In the genomic region with DNA sequence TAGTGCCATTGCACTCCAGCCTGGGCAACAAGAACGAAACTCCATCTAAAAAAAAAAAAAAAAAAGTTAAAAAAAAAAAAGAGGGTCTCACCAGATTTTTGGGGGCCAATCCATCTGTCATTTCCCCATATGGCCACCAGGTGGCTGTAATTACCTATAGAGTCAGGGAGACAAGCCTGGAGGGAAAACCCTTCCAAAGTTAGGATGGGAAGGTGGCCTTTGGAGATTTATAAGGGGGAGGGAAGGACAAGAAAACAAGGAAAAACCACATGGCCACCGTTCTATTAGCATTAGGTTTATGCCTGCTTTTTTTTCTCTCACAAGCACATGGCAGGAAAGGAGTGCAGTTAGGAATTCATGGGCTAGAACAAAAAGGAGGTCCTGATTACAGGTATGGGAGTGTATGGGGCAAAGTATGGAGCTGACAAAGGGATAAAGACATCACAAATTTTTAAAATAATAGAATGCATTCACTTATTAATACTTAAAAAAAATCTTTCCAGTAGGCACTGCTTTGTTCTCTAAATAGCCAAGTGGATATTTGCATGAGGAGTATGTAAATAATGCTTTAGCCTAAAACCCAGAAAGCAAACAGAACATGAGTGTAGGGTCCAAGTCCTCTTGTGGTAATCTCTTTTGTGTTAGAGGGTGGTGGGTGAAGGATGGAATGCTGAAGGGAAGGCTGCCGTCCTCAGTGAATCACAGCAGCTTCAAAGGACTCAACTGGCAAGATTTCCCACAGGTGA, we compare ENCODE assay signal across 8 cellular contexts. TPM values are rescaled to one million over a fixed set of nuclear protein-coding genes. Genes with fewer than 3 reads are reported as not detected.
A peak's percentile ranks its signal among the peaks of the same experiment; 100 is the strongest.
DNase-seq lines count a peak whose midpoint lies in the region; ATAC-seq and TF ChIP-seq lines count a peak whose summit lies in the region.

No MANE protein-coding gene starts in this region.

- H3K27ac Mint-ChIP-seq in activated T-cell treated with anti-CD3 and anti-CD28 coated beads, Interleukin-2, amount 50 U/mL, for 72 hours: no peak overlapping the region
- H3K27ac Mint-ChIP-seq in activated T-helper 1 cell treated with anti-CD3 and anti-CD28 coated beads, Interleukin-12 subunit alpha, Interleukin-12 subunit beta, Interleukin-2, Interleukin-4 antibody, amounts not matched to agents 30 ng/mL and 10 ng/mL and 1 ng/mL, durations not matched to agents 14 hours and 24 hours and 36 hours: no peak overlapping the region

- H3K4me3 Mint-ChIP-seq in activated T-cell treated with anti-CD3 and anti-CD28 coated beads, Interleukin-2, amount 50 U/mL, for 72 hours: no peak overlapping the region
- no peak overlapping the region for H3K4me3 Mint-ChIP-seq in activated T-helper 1 cell treated with anti-CD3 and anti-CD28 coated beads, Interleukin-12 subunit alpha, Interleukin-12 subunit beta, Interleukin-2, Interleukin-4 antibody, amounts not matched to agents 30 ng/mL and 10 ng/mL and 1 ng/mL, durations not matched to agents 14 hours and 24 hours and 36 hours

- DNase-seq in cardiac muscle cell (ENCODE audit: low read depth in 1 of 2, low spot score in 1 of 2) (peak; percentile 64 to 65), cardiac septum (ENCODE audit: low spot score) (no peak), NCI-H128 (lab: John Stamatoyannopoulos, UW; ENCODE audit: unreplicated experiment) (peak; percentile 27), head of caudate nucleus (peak in 25 of 42 donors; percentile 14 to 89 (median 64)), COLO829 (ENCODE audit: low spot score) (no peak)
- peak; percentile 45 to 52 for DNase-seq in activated T-cell treated with anti-CD3 and anti-CD28 coated beads, Interleukin-2, amount 50 U/mL, for 72 hours
- DNase-seq in stimulated activated CD4-positive, alpha-beta T cell treated with anti-CD3 and anti-CD28 coated beads, Interleukin-4, amount 100 ng/mL, for 24 hours: peak; percentile 62
- no peak for DNase-seq in activated T-helper 1 cell treated with anti-CD3 and anti-CD28 coated beads, Interleukin-12 subunit alpha, Interleukin-12 subunit beta, Interleukin-2, Interleukin-4 antibody, amounts not matched to agents 30 ng/mL and 10 ng/mL and 1 ng/mL, durations not matched to agents 14 hours and 24 hours and 36 hours (ENCODE audit: low spot score)

- no peaks in the 10 kb centered on the region for H3K27me3 Mint-ChIP-seq in activated T-cell treated with anti-CD3 and anti-CD28 coated beads, Interleukin-2, amount 50 U/mL, for 72 hours (ENCODE audit: low read depth)
- H3K27me3 Mint-ChIP-seq in activated T-helper 1 cell treated with anti-CD3 and anti-CD28 coated beads, Interleukin-12 subunit alpha, Interleukin-12 subunit beta, Interleukin-2, Interleukin-4 antibody, amounts not matched to agents 30 ng/mL and 10 ng/mL and 1 ng/mL, durations not matched to agents 14 hours and 24 hours and 36 hours (ENCODE audit: insufficient read depth): no peaks in the 10 kb centered on the region

- H3K36me3 ChIP-seq in cardiac muscle cell: peaks cover 4% of the 10 kb centered on the region

- H3K9me3 ChIP-seq in cardiac muscle cell (ENCODE audit: low read depth): no peaks in the 10 kb centered on the region

- H3K4me3 ChIP-seq in cardiac muscle cell: no peak overlapping the region

- H3K27ac ChIP-seq in cardiac muscle cell: peak overlapping the region; percentile 22

- peak; percentile 64 for TF ChIP-seq CTCF in cardiac muscle cell (IDR thresholded peaks at IDR 0.05; ENCODE audit: low read depth, low read length)

- H3K4me1 ChIP-seq in cardiac muscle cell (ENCODE audit: low read depth): no peaks in the 10 kb centered on the region

- ATAC-seq in activated T-cell treated with anti-CD3 and anti-CD28 coated beads, Interleukin-2, amount 50 U/mL, for 72 hours (replicated peaks in 1 of 2): no peak

- H3K4me1 Mint-ChIP-seq in activated T-cell treated with anti-CD3 and anti-CD28 coated beads, Interleukin-2, amount 50 U/mL, for 72 hours (ENCODE audit: low read depth): peaks cover 11% of the 10 kb centered on the region
- peaks cover 13% of the 10 kb centered on the region for H3K4me1 Mint-ChIP-seq in activated T-helper 1 cell treated with anti-CD3 and anti-CD28 coated beads, Interleukin-12 subunit alpha, Interleukin-12 subunit beta, Interleukin-2, Interleukin-4 antibody, amounts not matched to agents 30 ng/mL and 10 ng/mL and 1 ng/mL, durations not matched to agents 14 hours and 24 hours and 36 hours (ENCODE audit: low read depth)

- intact Hi-C loops in cardiac septum (cut with DNase I): loop anchor here (1.0 to 2.0 kb wide), 2 partner anchors 126 to 194 kb away; no protein-coding TSS in a partner anchor
- intact Hi-C loops in head of caudate nucleus (cut with DNase I): loop anchor here (2.0 to 5.0 kb wide), 2 partner anchors 34 to 184 kb away; no protein-coding TSS in a partner anchor
- intact Hi-C loops in activated T-helper 1 cell treated with anti-CD3 and anti-CD28 coated beads, Interleukin-12 subunit alpha, Interleukin-12 subunit beta, Interleukin-2, Interleukin-4 antibody, amounts not matched to agents 30 ng/mL and 10 ng/mL and 1 ng/mL, durations not matched to agents 14 hours and 24 hours and 36 hours (cut with micrococcal nuclease): loop anchor here (1.0 kb wide), 3 partner anchors 35 to 125 kb away; no protein-coding TSS in a partner anchor

- no peaks in the 10 kb centered on the region for H3K27me3 ChIP-seq in cardiac muscle cell

- H3K36me3 Mint-ChIP-seq in activated T-cell treated with anti-CD3 and anti-CD28 coated beads, Interleukin-2, amount 50 U/mL, for 72 hours (ENCODE audit: insufficient read depth in 2 of 2): peaks cover 9 to 12% of the 10 kb centered on the region in 2 donors
- peaks cover 31% of the 10 kb centered on the region for H3K36me3 Mint-ChIP-seq in activated T-helper 1 cell treated with anti-CD3 and anti-CD28 coated beads, Interleukin-12 subunit alpha, Interleukin-12 subunit beta, Interleukin-2, Interleukin-4 antibody, amounts not matched to agents 30 ng/mL and 10 ng/mL and 1 ng/mL, durations not matched to agents 14 hours and 24 hours and 36 hours (ENCODE audit: low read depth)

- H3K9me3 Mint-ChIP-seq in activated T-cell treated with anti-CD3 and anti-CD28 coated beads, Interleukin-2, amount 50 U/mL, for 72 hours: no peaks in the 10 kb centered on the region
- H3K9me3 Mint-ChIP-seq in activated T-helper 1 cell treated with anti-CD3 and anti-CD28 coated beads, Interleukin-12 subunit alpha, Interleukin-12 subunit beta, Interleukin-2, Interleukin-4 antibody, amounts not matched to agents 30 ng/mL and 10 ng/mL and 1 ng/mL, durations not matched to agents 14 hours and 24 hours and 36 hours: no peaks in the 10 kb centered on the region

RNA-seq across cellular contexts. Expression of a gene that starts 5.1 kb away (rescaled TPM):
- total RNA-seq in cardiac muscle cell: 14.0 and 14.3 TPM in 2 replicates
- polyA plus RNA-seq in cardiac muscle cell: 10.7 and 13.7 TPM in 2 replicates
- 12.2 TPM for total RNA-seq in cardiac septum
- 10 to 100 TPM in 1 of 2 donors, 1 to 10 TPM in 1; 6.7 to 10.2 TPM for total RNA-seq in activated T-cell treated with anti-CD3 and anti-CD28 coated beads, Interleukin-2, amount 50 U/mL, for 72 hours
- total RNA-seq in activated T-helper 1 cell treated with anti-CD3 and anti-CD28 coated beads, Interleukin-12 subunit alpha, Interleukin-12 subunit beta, Interleukin-2, Interleukin-4 antibody, amounts not matched to agents 30 ng/mL and 10 ng/mL and 1 ng/mL, durations not matched to agents 14 hours and 24 hours and 36 hours: 11.8 and 12.7 TPM in 2 replicates

RNA-seq across cellular contexts. Expression of a gene that starts 5.5 kb away (rescaled TPM):
- total RNA-seq in cardiac muscle cell (107 and 130 TPM in 2 replicates), cardiac septum (68.8 TPM)
- 158 and 168 TPM in 2 replicates for polyA plus RNA-seq in cardiac muscle cell
- 10 to 100 TPM; 42.7 to 43.5 TPM for total RNA-seq in activated T-cell treated with anti-CD3 and anti-CD28 coated beads, Interleukin-2, amount 50 U/mL, for 72 hours
- total RNA-seq in activated T-helper 1 cell treated with anti-CD3 and anti-CD28 coated beads, Interleukin-12 subunit alpha, Interleukin-12 subunit beta, Interleukin-2, Interleukin-4 antibody, amounts not matched to agents 30 ng/mL and 10 ng/mL and 1 ng/mL, durations not matched to agents 14 hours and 24 hours and 36 hours: 36.4 and 43.5 TPM in 2 replicates

RNA-seq across cellular contexts. Expression of a gene that starts 8.0 kb away (rescaled TPM):
- total RNA-seq in cardiac muscle cell (27.4 and 51.2 TPM in 2 replicates), cardiac septum (14.7 TPM)
- polyA plus RNA-seq in cardiac muscle cell: 31.3 and 66.1 TPM in 2 replicates
- total RNA-seq in activated T-cell treated with anti-CD3 and anti-CD28 coated beads, Interleukin-2, amount 50 U/mL, for 72 hours: 1 to 10 TPM; 5.2 to 5.3 TPM
- 7.4 TPM in 2 replicates for total RNA-seq in activated T-helper 1 cell treated with anti-CD3 and anti-CD28 coated beads, Interleukin-12 subunit alpha, Interleukin-12 subunit beta, Interleukin-2, Interleukin-4 antibody, amounts not matched to agents 30 ng/mL and 10 ng/mL and 1 ng/mL, durations not matched to agents 14 hours and 24 hours and 36 hours

RNA-seq across cellular contexts. Expression of a gene that starts 25.7 kb away (rescaled TPM):
- total RNA-seq in cardiac muscle cell (40.2 and 64.7 TPM in 2 replicates), cardiac septum (14.2 TPM)
- 15.9 and 19.7 TPM in 2 replicates for polyA plus RNA-seq in cardiac muscle cell
- total RNA-seq in activated T-cell treated with anti-CD3 and anti-CD28 coated beads, Interleukin-2, amount 50 U/mL, for 72 hours: 100 to 1,000 TPM; 133 to 140 TPM
- total RNA-seq in activated T-helper 1 cell treated with anti-CD3 and anti-CD28 coated beads, Interleukin-12 subunit alpha, Interleukin-12 subunit beta, Interleukin-2, Interleukin-4 antibody, amounts not matched to agents 30 ng/mL and 10 ng/mL and 1 ng/mL, durations not matched to agents 14 hours and 24 hours and 36 hours: 125 and 133 TPM in 2 replicates

RNA-seq across cellular contexts. Expression of a gene that starts 28.8 kb away (rescaled TPM):
- 11.1 and 20.8 TPM in 2 replicates for total RNA-seq in cardiac muscle cell
- 9.0 and 9.7 TPM in 2 replicates for polyA plus RNA-seq in cardiac muscle cell
- 22.1 TPM for total RNA-seq in cardiac septum
- total RNA-seq in activated T-cell treated with anti-CD3 and anti-CD28 coated beads, Interleukin-2, amount 50 U/mL, for 72 hours: 10 to 100 TPM; 73.7 to 83.5 TPM
- total RNA-seq in activated T-helper 1 cell treated with anti-CD3 and anti-CD28 coated beads, Interleukin-12 subunit alpha, Interleukin-12 subunit beta, Interleukin-2, Interleukin-4 antibody, amounts not matched to agents 30 ng/mL and 10 ng/mL and 1 ng/mL, durations not matched to agents 14 hours and 24 hours and 36 hours: 163 and 177 TPM in 2 replicates

Comparison
In these comparisons a context has a peak if more than half of its experiments do, and no peak if none do; other contexts are left out.
1. DNase-seq: peak in cardiac muscle cell (2 of 2), NCI-H128 (single experiment), activated T-cell treated with anti-CD3 and anti-CD28 coated beads, Interleukin-2, amount 50 U/mL, for 72 hours (2 of 2), head of caudate nucleus (25 of 42) and stimulated activated CD4-positive, alpha-beta T cell treated with anti-CD3 and anti-CD28 coated beads, Interleukin-4, amount 100 ng/mL, for 24 hours (single experiment); none in cardiac septum (single experiment), activated T-helper 1 cell treated with anti-CD3 and anti-CD28 coated beads, Interleukin-12 subunit alpha, Interleukin-12 subunit beta, Interleukin-2, Interleukin-4 antibody, amounts not matched to agents 30 ng/mL and 10 ng/mL and 1 ng/mL, durations not matched to agents 14 hours and 24 hours and 36 hours (single experiment) and COLO829 (single experiment).